ENCODE assay signal across 1 cellular context in the genomic region with DNA sequence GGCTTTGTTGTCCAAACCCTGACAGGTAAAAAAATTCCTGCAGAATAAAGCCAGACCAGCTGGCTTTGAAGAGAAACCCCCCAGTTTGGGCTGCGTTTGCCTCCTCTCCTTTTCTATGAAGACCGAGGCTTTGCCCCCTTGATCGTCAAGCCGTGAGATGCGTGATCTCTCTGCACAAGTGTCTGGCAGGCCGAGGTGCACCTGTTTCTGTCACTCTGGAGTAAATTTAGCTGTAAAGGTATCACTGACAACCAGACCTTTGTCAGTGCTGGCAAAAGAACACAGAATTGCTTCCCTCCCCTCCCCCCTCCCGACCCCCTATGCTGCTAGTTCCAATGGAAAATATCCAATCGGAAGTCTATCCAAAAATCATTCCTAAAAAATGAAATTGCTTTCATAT. TPM values are rescaled to one million over a fixed set of nuclear protein-coding genes. Genes with fewer than 3 reads are reported as not detected.
"Had no signal": no experiment of that assay in that cellular context is flagged by ENCODE, and none has a peak within 500 bp of the region (broad histone marks: within the 10 kb centered on the region; RNA-seq: fewer than 3 reads in every experiment).

No MANE protein-coding gene starts in this region.

RNA-seq across cellular contexts. Expression of a gene that starts 21.0 kb away (rescaled TPM):
- polyA plus RNA-seq: HepG2 had no signal
